ENCODE assay signal across 1 cellular context in genomic region chr16:84617631-84618427, GRCh38.
TF ChIP-seq lines count a peak whose summit lies in the region.

Gene COTL1, minus strand, starts transcription at chr16:84618078. Its CDS starts 164 bp downstream, at chr16:84617914.

TF ChIP-seq in K562, 482 proteins besides CTCF, POLR2A, EP300 and RAD21 (continued from another document and continues in another):
- TF ChIP-seq, protein P1, sequence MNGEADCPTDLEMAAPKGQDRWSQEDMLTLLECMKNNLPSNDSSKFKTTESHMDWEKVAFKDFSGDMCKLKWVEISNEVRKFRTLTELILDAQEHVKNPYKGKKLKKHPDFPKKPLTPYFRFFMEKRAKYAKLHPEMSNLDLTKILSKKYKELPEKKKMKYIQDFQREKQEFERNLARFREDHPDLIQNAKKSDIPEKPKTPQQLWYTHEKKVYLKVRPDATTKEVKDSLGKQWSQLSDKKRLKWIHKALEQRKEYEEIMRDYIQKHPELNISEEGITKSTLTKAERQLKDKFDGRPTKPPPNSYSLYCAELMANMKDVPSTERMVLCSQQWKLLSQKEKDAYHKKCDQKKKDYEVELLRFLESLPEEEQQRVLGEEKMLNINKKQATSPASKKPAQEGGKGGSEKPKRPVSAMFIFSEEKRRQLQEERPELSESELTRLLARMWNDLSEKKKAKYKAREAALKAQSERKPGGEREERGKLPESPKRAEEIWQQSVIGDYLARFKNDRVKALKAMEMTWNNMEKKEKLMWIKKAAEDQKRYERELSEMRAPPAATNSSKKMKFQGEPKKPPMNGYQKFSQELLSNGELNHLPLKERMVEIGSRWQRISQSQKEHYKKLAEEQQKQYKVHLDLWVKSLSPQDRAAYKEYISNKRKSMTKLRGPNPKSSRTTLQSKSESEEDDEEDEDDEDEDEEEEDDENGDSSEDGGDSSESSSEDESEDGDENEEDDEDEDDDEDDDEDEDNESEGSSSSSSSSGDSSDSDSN (IDR thresholded peaks at IDR 0.05; ENCODE audit: borderline replicate concordance in 1 of 2, low read depth in 2 of 2, low read length in 2 of 2), result 0 out of 4 replicates have a peak, but pooled peaks of 1 of the 2 experiments have one; percentile 10
- peak; percentile 70 for TF ChIP-seq JUND (IDR thresholded peaks at IDR 0.05; ENCODE audit: borderline replicate concordance, low read depth, low read length)
- TF ChIP-seq JUND (tag; IDR thresholded peaks at IDR 0.05; ENCODE audit: borderline replicate concordance, low read depth, low read length), result no peak; the same call in 2 of the 3 replicates
- peak; percentile 79 for TF ChIP-seq SIN3B (IDR thresholded peaks at IDR 0.05; ENCODE audit: low read depth)
- no peak for TF ChIP-seq PTTG1 (tag; IDR thresholded peaks at IDR 0.05; ENCODE audit: low read depth)
- no peak for TF ChIP-seq TFE3 (CRISPR knock-in tag; IDR thresholded peaks at IDR 0.05)
- peak in 1 of 3 experiments; percentile 43; a peak in 1 of 6 replicates for TF ChIP-seq ZBTB11 (CRISPR knock-in tag; IDR thresholded peaks at IDR 0.05)
- TF ChIP-seq, protein P2, sequence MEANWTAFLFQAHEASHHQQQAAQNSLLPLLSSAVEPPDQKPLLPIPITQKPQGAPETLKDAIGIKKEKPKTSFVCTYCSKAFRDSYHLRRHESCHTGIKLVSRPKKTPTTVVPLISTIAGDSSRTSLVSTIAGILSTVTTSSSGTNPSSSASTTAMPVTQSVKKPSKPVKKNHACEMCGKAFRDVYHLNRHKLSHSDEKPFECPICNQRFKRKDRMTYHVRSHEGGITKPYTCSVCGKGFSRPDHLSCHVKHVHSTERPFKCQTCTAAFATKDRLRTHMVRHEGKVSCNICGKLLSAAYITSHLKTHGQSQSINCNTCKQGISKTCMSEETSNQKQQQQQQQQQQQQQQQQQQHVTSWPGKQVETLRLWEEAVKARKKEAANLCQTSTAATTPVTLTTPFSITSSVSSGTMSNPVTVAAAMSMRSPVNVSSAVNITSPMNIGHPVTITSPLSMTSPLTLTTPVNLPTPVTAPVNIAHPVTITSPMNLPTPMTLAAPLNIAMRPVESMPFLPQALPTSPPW (CRISPR knock-in tag; IDR thresholded peaks at IDR 0.05), result peak; percentile 99
- no peak for TF ChIP-seq ZC3H11A (IDR thresholded peaks at IDR 0.05; ENCODE audit: low read depth, low read length)
- TF ChIP-seq TCF3 (CRISPR knock-in tag; IDR thresholded peaks at IDR 0.05), result 0 out of 2 replicates have a peak, but pooled peaks have one; percentile 2
- TF ChIP-seq MXI1 (IDR thresholded peaks at IDR 0.05; ENCODE audit: low read depth, low read length), result no peak
- TF ChIP-seq BMI1 (IDR thresholded peaks at IDR 0.05; ENCODE audit: low read length), result no peak
- TF ChIP-seq MCM2 (IDR thresholded peaks at IDR 0.05; ENCODE audit: low read depth), result peak; percentile 61; the same call in 1 of the 2 replicates
- 0 out of 2 replicates have a peak, but pooled peaks have one; percentile 72 for TF ChIP-seq NR1H2 (CRISPR knock-in tag; IDR thresholded peaks at IDR 0.05)
- peak; percentile 92 for TF ChIP-seq POLR2G (IDR thresholded peaks at IDR 0.05; ENCODE audit: low read depth, low read length)
- peak; percentile 92 for TF ChIP-seq ERF (CRISPR knock-in tag; IDR thresholded peaks at IDR 0.05)
- TF ChIP-seq NR4A1 (CRISPR knock-in tag; IDR thresholded peaks at IDR 0.05), result no peak
- TF ChIP-seq NR4A1 (tag; IDR thresholded peaks at IDR 0.05), result peak; percentile 68; the same call in 1 of the 2 replicates
- TF ChIP-seq CCNT2 (IDR thresholded peaks at IDR 0.05; ENCODE audit: borderline replicate concordance, extremely low read depth, insufficient read length, low read depth, low read length), result peak; percentile 92
- TF ChIP-seq ZNF583 (CRISPR knock-in tag; IDR thresholded peaks at IDR 0.05), result no peak
- TF ChIP-seq TFAP4 (CRISPR knock-in tag; IDR thresholded peaks at IDR 0.05; ENCODE audit: borderline replicate concordance), result peak; percentile 24; the same call in 1 of the 2 replicates
- peak; percentile 29 for TF ChIP-seq ZFP36 (IDR thresholded peaks at IDR 0.05; ENCODE audit: low read depth, low read length, partially characterized antibody)
- TF ChIP-seq SRSF3 (IDR thresholded peaks at IDR 0.05; ENCODE audit: insufficient read depth, low read length), result no peak
- no peak; the same call in 1 of the 2 replicates for TF ChIP-seq ZNF766 (CRISPR knock-in tag; conservative IDR thresholded peaks at IDR 0.05)
- no peak for TF ChIP-seq ZNF143 (CRISPR knock-in tag; IDR thresholded peaks at IDR 0.05)
- TF ChIP-seq MCM5 (IDR thresholded peaks at IDR 0.05; ENCODE audit: low read depth), result no peak
- no peak for TF ChIP-seq RFX7 (CRISPR knock-in tag; IDR thresholded peaks at IDR 0.05)
- peak; percentile 76 for TF ChIP-seq CREM (IDR thresholded peaks at IDR 0.05; ENCODE audit: low read depth)
- no peak for TF ChIP-seq PYGO2 (tag; IDR thresholded peaks at IDR 0.05)
- TF ChIP-seq PCBP2 (IDR thresholded peaks at IDR 0.05; ENCODE audit: low read depth, low read length, poor library complexity, severe bottlenecking), result no peak
- TF ChIP-seq ZKSCAN3 (CRISPR knock-in tag; IDR thresholded peaks at IDR 0.05), result no peak
- no peak for TF ChIP-seq SMARCC2 (IDR thresholded peaks at IDR 0.05; ENCODE audit: low read depth)
- TF ChIP-seq ZNF24 (IDR thresholded peaks at IDR 0.05), result peak; percentile 51; the same call in 1 of the 2 replicates
- peak; percentile 99 for TF ChIP-seq CEBPG (CRISPR knock-in tag; IDR thresholded peaks at IDR 0.05)
- TF ChIP-seq CEBPG (tag; conservative IDR thresholded peaks at IDR 0.05 in 1 of 2, IDR thresholded peaks at IDR 0.05 in 1 of 2), result peak; percentile 98 to 100
- TF ChIP-seq, protein P3, sequence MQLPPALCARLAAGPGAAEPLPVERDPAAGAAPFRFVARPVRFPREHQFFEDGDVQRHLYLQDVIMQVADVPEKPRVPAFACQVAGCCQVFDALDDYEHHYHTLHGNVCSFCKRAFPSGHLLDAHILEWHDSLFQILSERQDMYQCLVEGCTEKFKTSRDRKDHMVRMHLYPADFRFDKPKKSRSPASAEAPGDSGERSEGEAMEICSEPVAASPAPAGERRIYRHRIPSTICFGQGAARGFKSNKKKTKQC (CRISPR knock-in tag; IDR thresholded peaks at IDR 0.05), result 0 out of 2 replicates have a peak, but pooled peaks have one; percentile 18
- no peak for TF ChIP-seq ETV5 (CRISPR knock-in tag; IDR thresholded peaks at IDR 0.05; ENCODE audit: low read depth)
- no peak for TF ChIP-seq MAFG (tag; conservative IDR thresholded peaks at IDR 0.05)
- TF ChIP-seq, protein P4, sequence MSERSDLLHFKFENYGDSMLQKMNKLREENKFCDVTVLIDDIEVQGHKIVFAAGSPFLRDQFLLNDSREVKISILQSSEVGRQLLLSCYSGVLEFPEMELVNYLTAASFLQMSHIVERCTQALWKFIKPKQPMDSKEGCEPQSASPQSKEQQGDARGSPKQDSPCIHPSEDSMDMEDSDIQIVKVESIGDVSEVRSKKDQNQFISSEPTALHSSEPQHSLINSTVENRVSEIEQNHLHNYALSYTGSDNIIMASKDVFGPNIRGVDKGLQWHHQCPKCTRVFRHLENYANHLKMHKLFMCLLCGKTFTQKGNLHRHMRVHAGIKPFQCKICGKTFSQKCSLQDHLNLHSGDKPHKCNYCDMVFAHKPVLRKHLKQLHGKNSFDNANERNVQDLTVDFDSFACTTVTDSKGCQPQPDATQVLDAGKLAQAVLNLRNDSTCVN (CRISPR knock-in tag; IDR thresholded peaks at IDR 0.05), result no peak
- TF ChIP-seq ZNF280A (IDR thresholded peaks at IDR 0.05; ENCODE audit: low read depth, partially characterized antibody), result no peak
- no peak for TF ChIP-seq E2F8 (IDR thresholded peaks at IDR 0.05; ENCODE audit: low read depth, partially characterized antibody)
- no peak for TF ChIP-seq ZC3H8 (IDR thresholded peaks at IDR 0.05)
- no peak for TF ChIP-seq CEBPZ (IDR thresholded peaks at IDR 0.05; ENCODE audit: borderline replicate concordance, low read depth, low read length)
- no peak for TF ChIP-seq GTF2E2 (tag; IDR thresholded peaks at IDR 0.05)
- TF ChIP-seq ZNF584 (CRISPR knock-in tag; IDR thresholded peaks at IDR 0.05; ENCODE audit: low read depth), result peak; percentile 49
